In the genomic region with DNA sequence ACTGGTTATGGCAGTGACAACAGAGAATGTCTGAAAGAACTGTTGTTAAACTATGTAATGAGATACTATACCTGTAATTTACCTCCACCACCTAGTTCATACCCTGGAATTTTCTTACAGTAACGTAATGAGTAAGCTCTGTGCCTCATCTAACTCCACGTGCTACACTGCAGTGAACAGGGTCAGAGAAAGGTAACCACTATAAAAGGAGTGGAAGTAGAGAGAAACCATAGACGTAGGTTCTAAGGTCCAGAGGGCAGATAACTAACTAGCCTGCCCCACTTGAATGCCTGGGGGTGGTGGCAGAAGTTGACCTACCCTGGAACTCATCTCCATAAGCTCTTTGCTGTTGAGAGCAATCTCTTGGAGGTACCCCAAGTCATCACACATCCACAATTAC, we compare ENCODE assay signal across 18 cellular contexts. TPM values are rescaled to one million over a fixed set of nuclear protein-coding genes. Genes with fewer than 3 reads are reported as not detected.
"Had no signal": no experiment of that assay in that cellular context is flagged by ENCODE, and none has a peak within 500 bp of the region (broad histone marks: within the 10 kb centered on the region; RNA-seq: fewer than 3 reads in every experiment).

No MANE protein-coding gene starts in this region.

- H3K27ac Mint-ChIP-seq: activated CD8-positive, alpha-beta memory T cell treated with anti-CD3 and anti-CD28 coated beads, Interleukin-2, amount 10 ng/mL, durations not matched to agents 7 days and 5 days; activated naive CD4-positive, alpha-beta T cell treated with anti-CD3 and anti-CD28 coated beads, Interleukin-2, amount 50 U/mL, for 72 hours; activated T-cell treated with anti-CD3 and anti-CD28 coated beads, Interleukin-2, amount 50 U/mL, for 24 hours; brain; endodermal cell had no signal

- H3K4me3 Mint-ChIP-seq: activated CD8-positive, alpha-beta memory T cell treated with anti-CD3 and anti-CD28 coated beads, Interleukin-2, amount 10 ng/mL, durations not matched to agents 7 days and 5 days; activated T-cell treated with anti-CD3 and anti-CD28 coated beads, Interleukin-2, amount 50 U/mL, for 24 hours; brain; endodermal cell; neural crest cell had no signal

- H3K27me3 Mint-ChIP-seq: activated CD8-positive, alpha-beta memory T cell treated with anti-CD3 and anti-CD28 coated beads, Interleukin-2, amount 10 ng/mL, durations not matched to agents 7 days and 5 days; activated T-cell treated with anti-CD3 and anti-CD28 coated beads, Interleukin-2, amount 50 U/mL, for 24 hours had no signal

- H3K36me3 Mint-ChIP-seq: activated CD8-positive, alpha-beta memory T cell treated with anti-CD3 and anti-CD28 coated beads, Interleukin-2, amount 10 ng/mL, durations not matched to agents 7 days and 5 days; activated naive CD4-positive, alpha-beta T cell treated with anti-CD3 and anti-CD28 coated beads, Interleukin-2, amount 50 U/mL, for 72 hours; brain had no signal

- H3K36me3 ChIP-seq: ovary, thyroid gland had no signal

- DNase-seq: activated CD4-positive, alpha-beta T cell treated with anti-CD3 and anti-CD28 coated beads, Interleukin-2, amount 50 U/mL, for 48 hours; activated CD4-positive, CD25-positive, alpha-beta regulatory T cell treated with anti-CD3 and anti-CD28 coated beads, Interleukin-2, amount 50 U/mL, for 72 hours; activated CD8-positive, alpha-beta memory T cell treated with anti-CD3 and anti-CD28 coated beads, Interleukin-2, amount 10 ng/mL, durations not matched to agents 7 days and 5 days; activated effector memory CD4-positive, alpha-beta T cell treated with Interleukin-2 at 50 U/mL for 16 hours; activated T-cell treated with anti-CD3 and anti-CD28 coated beads, Interleukin-2, amount 50 U/mL, for 24 hours; amygdala; dermis blood vessel endothelial cell; endodermal cell; erythroblast; kidney; ovary; thyroid gland had no signal

- FAIRE-seq: kidney, urothelium cell line had no signal

- H3K4me1 Mint-ChIP-seq: activated CD8-positive, alpha-beta memory T cell treated with anti-CD3 and anti-CD28 coated beads, Interleukin-2, amount 10 ng/mL, durations not matched to agents 7 days and 5 days; brain; endodermal cell; neural crest cell had no signal

- H3K4me1 ChIP-seq: thyroid gland had no signal

- H3K27me3 ChIP-seq: ovary, thyroid gland had no signal

- ATAC-seq: activated CD8-positive, alpha-beta memory T cell treated with anti-CD3 and anti-CD28 coated beads, Interleukin-2, amount 10 ng/mL, durations not matched to agents 7 days and 5 days; activated naive CD4-positive, alpha-beta T cell treated with anti-CD3 and anti-CD28 coated beads, Interleukin-2, amount 50 U/mL, for 72 hours had no signal

- H3K9me3 ChIP-seq: ovary, thyroid gland had no signal

- H3K4me3 ChIP-seq: ovary, thyroid gland had no signal

- H3K27ac ChIP-seq: ovary, thyroid gland had no signal

RNA-seq across cellular contexts. Expression of a gene that starts 44.3 kb away (rescaled TPM):
- total RNA-seq: activated naive CD4-positive, alpha-beta T cell treated with anti-CD3 and anti-CD28 coated beads, Interleukin-2, amount 50 U/mL, for 72 hours; dermis blood vessel endothelial cell; kidney; lower leg skin; neural crest cell; ovary; skeletal muscle tissue had no signal
- polyA plus RNA-seq: ovary had no signal
